Comparison of ENCODE assay signal across 9 cellular contexts in genomic region chr7:155291045-155291530, GRCh38. TPM values are rescaled to one million over a fixed set of nuclear protein-coding genes. Genes with fewer than 3 reads are reported as not detected.
A peak's percentile ranks its signal among the peaks of the same experiment; 100 is the strongest.
DNase-seq lines count a peak whose midpoint lies in the region; ATAC-seq and TF ChIP-seq lines count a peak whose summit lies in the region.
"Had no signal": no experiment of that assay in that cellular context is flagged by ENCODE, and none has a peak within 500 bp of the region (broad histone marks: within the 10 kb centered on the region; RNA-seq: fewer than 3 reads in every experiment).

No MANE protein-coding gene starts in this region.

- peak; percentile 72 for DNase-seq in Daoy (ENCODE audit: low read depth)
- peak; percentile 35 for DNase-seq in HuH-7.5 (ENCODE audit: low spot score)
- DNase-seq in brain microvascular endothelial cell, result peak; percentile 69
- peak in 1 of 9 donors; percentile 48 for DNase-seq in naive thymus-derived CD4-positive, alpha-beta T cell
- DNase-seq in putamen (ENCODE audit: low spot score), result no peak
- no peak for DNase-seq in SK-N-DZ (ENCODE audit: low spot score)
- no peak for DNase-seq in GM10248 (ENCODE audit: extremely low spot score)
- DNase-seq: stimulated activated CD4-positive, alpha-beta T cell treated with anti-CD3 and anti-CD28 coated beads, Interleukin-4, amount 100 ng/mL, for 4 hours had no signal

- no peaks in the 10 kb centered on the region for H3K36me3 ChIP-seq in brain microvascular endothelial cell (replicated peaks)
- H3K36me3 ChIP-seq in naive thymus-derived CD4-positive, alpha-beta T cell (ENCODE audit: control insufficient read depth in 2 of 3, insufficient read depth in 3 of 3, low read length in 3 of 3), result no peaks in the 10 kb centered on the region

- H3K9me3 ChIP-seq in naive thymus-derived CD4-positive, alpha-beta T cell (ENCODE audit: control insufficient read depth in 2 of 3, low read length in 3 of 3), result no peaks in the 10 kb centered on the region

- POLR2A ChIA-PET in naive thymus-derived CD4-positive, alpha-beta T cell (lab: Charles Lee), result no interaction called here
- POLR2A ChIA-PET in GM10248 (lab: Yijun Ruan, JAX), result no interaction called here

- in situ Hi-C loops in brain microvascular endothelial cell (cut with HindIII; ENCODE audit: low pct_ligation_motif_present, low sequenced_read_pairs), result no loop called here

- TF ChIP-seq CTCF in brain microvascular endothelial cell (IDR thresholded peaks at IDR 0.05; ENCODE audit: low read depth, low read length, missing control alignments) (no peak), GM10248 (IDR thresholded peaks at IDR 0.05; ENCODE audit: control extremely low read depth, extremely low read depth, low read depth, missing control alignments) (no peak)

- H3K27ac ChIP-seq in brain microvascular endothelial cell, result no peak overlapping the region
- no peak overlapping the region for H3K27ac ChIP-seq in naive thymus-derived CD4-positive, alpha-beta T cell (ENCODE audit: low read depth, low read length)

- H3K4me3 Mint-ChIP-seq in naive thymus-derived CD4-positive, alpha-beta T cell, result no peak overlapping the region

- peaks cover 6 to 61% (median 32%) of the 10 kb centered on the region in 7 donors for H3K4me1 Mint-ChIP-seq in naive thymus-derived CD4-positive, alpha-beta T cell

- no peaks in the 10 kb centered on the region for H3K27me3 Mint-ChIP-seq in naive thymus-derived CD4-positive, alpha-beta T cell

- no peaks in the 10 kb centered on the region for H3K27me3 ChIP-seq in brain microvascular endothelial cell (replicated peaks)
- no peaks in the 10 kb centered on the region for H3K27me3 ChIP-seq in naive thymus-derived CD4-positive, alpha-beta T cell (ENCODE audit: control insufficient read depth in 2 of 2, insufficient read depth in 2 of 2, low read length in 2 of 2)

- CTCF ChIA-PET in naive thymus-derived CD4-positive, alpha-beta T cell (lab: Charles Lee), result no interaction called here
- CTCF ChIA-PET in GM10248 (lab: Yijun Ruan, JAX), result no interaction called here

- intact Hi-C loops in naive thymus-derived CD4-positive, alpha-beta T cell (cut with micrococcal nuclease), result no loop called here

- peaks cover 0 to 31% (median 0%) of the 10 kb centered on the region in 5 donors for H3K36me3 Mint-ChIP-seq in naive thymus-derived CD4-positive, alpha-beta T cell

- ATAC-seq in naive thymus-derived CD4-positive, alpha-beta T cell, result peak; percentile 70
- ATAC-seq in GM18873 (IDR thresholded peaks at IDR 0.05; ENCODE audit: low FRiP score, unreplicated experiment), result no peak

- peak overlapping the region in 3 of 9 donors; percentile 36 to 71 (median 38) for H3K27ac Mint-ChIP-seq in naive thymus-derived CD4-positive, alpha-beta T cell

- peaks cover 0 to 13% (median 0%) of the 10 kb centered on the region in 11 donors for H3K9me3 Mint-ChIP-seq in naive thymus-derived CD4-positive, alpha-beta T cell

- peaks cover under 1 to 16% of the 10 kb centered on the region in 2 donors for H3K4me1 ChIP-seq in naive thymus-derived CD4-positive, alpha-beta T cell (ENCODE audit: control insufficient read depth in 2 of 2, insufficient read depth in 2 of 2, low read length in 2 of 2)

- no peak overlapping the region for H3K4me3 ChIP-seq in brain microvascular endothelial cell (ENCODE audit: low read depth, low read length)
- no peak overlapping the region for H3K4me3 ChIP-seq in naive thymus-derived CD4-positive, alpha-beta T cell (ENCODE audit: low read length)

RNA-seq across cellular contexts. Expression of gene INSIG1, which starts 6.6 kb away (rescaled TPM):
- 76.9 and 83.7 TPM in 2 replicates for total RNA-seq in Daoy (2014; rRNA removed; shearing (Covaris generic))
- 10 to 100 TPM; 43.6 to 70.0 (median 46.5) TPM for total RNA-seq in naive thymus-derived CD4-positive, alpha-beta T cell
- polyA plus RNA-seq in naive thymus-derived CD4-positive, alpha-beta T cell, result 10 to 100 TPM; 22.2 to 33.2 TPM
- polyA plus RNA-seq in SK-N-DZ (2014; cell fraction: cytosol; rRNA removed), result 59.3 and 60.9 TPM in 2 replicates
- 47.2 and 56.0 TPM in 2 replicates for polyA plus RNA-seq in SK-N-DZ (2014; cell fraction: nucleus; rRNA removed)

Comparison
In these comparisons a context has a peak if more than half of its experiments do, and no peak if none do; other contexts are left out.
1. DNase-seq: peak in Daoy (single experiment), HuH-7.5 (single experiment) and brain microvascular endothelial cell (single experiment); none in putamen (single experiment), SK-N-DZ (single experiment) and GM10248 (single experiment).